1 cellular context compared by ENCODE assay signal in the genomic region with DNA sequence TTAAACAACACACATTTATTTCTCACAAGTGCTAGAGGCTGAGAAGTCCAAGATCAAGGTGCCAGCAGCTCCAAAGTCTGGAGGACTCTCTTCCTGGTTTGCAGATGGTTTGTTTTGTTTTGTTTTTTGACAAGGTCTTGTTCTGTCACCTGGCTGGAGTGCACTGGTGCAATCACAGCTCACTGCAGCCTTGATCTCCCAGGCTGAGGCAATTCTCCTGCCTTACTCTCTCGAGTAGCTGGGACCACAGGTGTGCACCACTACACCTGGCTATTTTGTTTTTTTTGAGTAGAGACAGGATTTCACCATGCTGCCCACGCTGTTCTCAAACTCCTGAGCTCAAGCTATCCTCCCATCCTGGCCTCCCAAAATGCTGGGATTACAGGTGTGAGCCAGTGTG.
TF ChIP-seq lines count a peak whose summit lies in the region.

No MANE protein-coding gene starts in this region.

TF ChIP-seq in A549, 52 proteins besides CTCF, POLR2A, EP300 and RAD21:
- TF ChIP-seq FOXS1 (CRISPR knock-in tag; IDR thresholded peaks at IDR 0.05) (no peak), NFE2L2 (conservative IDR thresholded peaks at IDR 0.05; ENCODE audit: low read length) (no peak), ATOH8 (CRISPR knock-in tag; IDR thresholded peaks at IDR 0.05; ENCODE audit: low read depth) (0 out of 2 replicates have a peak, but pooled peaks have one; percentile 14), ZSCAN20 (CRISPR knock-in tag; IDR thresholded peaks at IDR 0.05) (no peak), FOSB (CRISPR knock-in tag; IDR thresholded peaks at IDR 0.05) (0 out of 2 replicates have a peak, but pooled peaks have one; percentile 26), RNF2 (IDR thresholded peaks at IDR 0.05; ENCODE audit: borderline replicate concordance, low read depth) (no peak), POLR2AphosphoS2 (conservative IDR thresholded peaks at IDR 0.05; ENCODE audit: low read length) (no peak), ESRRA (IDR thresholded peaks at IDR 0.05; ENCODE audit: borderline replicate concordance, low read length) (no peak), BHLHE40 (IDR thresholded peaks at IDR 0.05; ENCODE audit: low read depth, low read length) (no peak), NPAS2 (CRISPR knock-in tag; IDR thresholded peaks at IDR 0.05; ENCODE audit: borderline replicate concordance) (no peak)
- TF ChIP-seq, protein P1, sequence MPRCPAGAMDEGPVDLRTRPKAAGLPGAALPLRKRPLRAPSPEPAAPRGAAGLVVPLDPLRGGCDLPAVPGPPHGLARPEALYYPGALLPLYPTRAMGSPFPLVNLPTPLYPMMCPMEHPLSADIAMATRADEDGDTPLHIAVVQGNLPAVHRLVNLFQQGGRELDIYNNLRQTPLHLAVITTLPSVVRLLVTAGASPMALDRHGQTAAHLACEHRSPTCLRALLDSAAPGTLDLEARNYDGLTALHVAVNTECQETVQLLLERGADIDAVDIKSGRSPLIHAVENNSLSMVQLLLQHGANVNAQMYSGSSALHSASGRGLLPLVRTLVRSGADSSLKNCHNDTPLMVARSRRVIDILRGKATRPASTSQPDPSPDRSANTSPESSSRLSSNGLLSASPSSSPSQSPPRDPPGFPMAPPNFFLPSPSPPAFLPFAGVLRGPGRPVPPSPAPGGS (IDR thresholded peaks at IDR 0.05), result no peak
